Comparison of ENCODE assay signal across 8 cellular contexts in genomic region chr3:149086232-149086988, GRCh38. TPM values are rescaled to one million over a fixed set of nuclear protein-coding genes. Genes with fewer than 3 reads are reported as not detected.
A peak's percentile ranks its signal among the peaks of the same experiment; 100 is the strongest.
DNase-seq lines count a peak whose midpoint lies in the region; ATAC-seq lines count a peak whose summit lies in the region.

A gene with protein sequence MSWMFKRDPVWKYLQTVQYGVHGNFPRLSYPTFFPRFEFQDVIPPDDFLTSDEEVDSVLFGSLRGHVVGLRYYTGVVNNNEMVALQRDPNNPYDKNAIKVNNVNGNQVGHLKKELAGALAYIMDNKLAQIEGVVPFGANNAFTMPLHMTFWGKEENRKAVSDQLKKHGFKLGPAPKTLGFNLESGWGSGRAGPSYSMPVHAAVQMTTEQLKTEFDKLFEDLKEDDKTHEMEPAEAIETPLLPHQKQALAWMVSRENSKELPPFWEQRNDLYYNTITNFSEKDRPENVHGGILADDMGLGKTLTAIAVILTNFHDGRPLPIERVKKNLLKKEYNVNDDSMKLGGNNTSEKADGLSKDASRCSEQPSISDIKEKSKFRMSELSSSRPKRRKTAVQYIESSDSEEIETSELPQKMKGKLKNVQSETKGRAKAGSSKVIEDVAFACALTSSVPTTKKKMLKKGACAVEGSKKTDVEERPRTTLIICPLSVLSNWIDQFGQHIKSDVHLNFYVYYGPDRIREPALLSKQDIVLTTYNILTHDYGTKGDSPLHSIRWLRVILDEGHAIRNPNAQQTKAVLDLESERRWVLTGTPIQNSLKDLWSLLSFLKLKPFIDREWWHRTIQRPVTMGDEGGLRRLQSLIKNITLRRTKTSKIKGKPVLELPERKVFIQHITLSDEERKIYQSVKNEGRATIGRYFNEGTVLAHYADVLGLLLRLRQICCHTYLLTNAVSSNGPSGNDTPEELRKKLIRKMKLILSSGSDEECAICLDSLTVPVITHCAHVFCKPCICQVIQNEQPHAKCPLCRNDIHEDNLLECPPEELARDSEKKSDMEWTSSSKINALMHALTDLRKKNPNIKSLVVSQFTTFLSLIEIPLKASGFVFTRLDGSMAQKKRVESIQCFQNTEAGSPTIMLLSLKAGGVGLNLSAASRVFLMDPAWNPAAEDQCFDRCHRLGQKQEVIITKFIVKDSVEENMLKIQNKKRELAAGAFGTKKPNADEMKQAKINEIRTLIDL (minus strand): TSS chr3:149086533. CDS start chr3:149086336, 197 bp downstream.

- POLR2A ChIA-PET in activated CD4-positive, alpha-beta T cell treated with anti-CD3 and anti-CD28 coated beads, Interleukin-2, amount 10 ng/mL, durations not matched to agents 7 days and 5 days (lab: Charles Lee): no interaction called here

- peaks cover 19% of the 10 kb centered on the region for H3K4me1 Mint-ChIP-seq in activated CD4-positive, alpha-beta T cell treated with anti-CD3 and anti-CD28 coated beads, Interleukin-2, amount 10 ng/mL, durations not matched to agents 7 days and 5 days

- no peaks in the 10 kb centered on the region for H3K27me3 Mint-ChIP-seq in activated CD4-positive, alpha-beta T cell treated with anti-CD3 and anti-CD28 coated beads, Interleukin-2, amount 10 ng/mL, durations not matched to agents 7 days and 5 days

- H3K9me3 Mint-ChIP-seq in activated CD4-positive, alpha-beta T cell treated with anti-CD3 and anti-CD28 coated beads, Interleukin-2, amount 10 ng/mL, durations not matched to agents 7 days and 5 days: peaks cover 2% of the 10 kb centered on the region

- H3K36me3 Mint-ChIP-seq in activated CD4-positive, alpha-beta T cell treated with anti-CD3 and anti-CD28 coated beads, Interleukin-2, amount 10 ng/mL, durations not matched to agents 7 days and 5 days (ENCODE audit: low read depth): peaks cover 12% of the 10 kb centered on the region

- peak within 1 kb of the TSS; percentile 98 for H3K4me3 Mint-ChIP-seq in activated CD4-positive, alpha-beta T cell treated with anti-CD3 and anti-CD28 coated beads, Interleukin-2, amount 10 ng/mL, durations not matched to agents 7 days and 5 days

- CTCF ChIA-PET in activated CD4-positive, alpha-beta T cell treated with anti-CD3 and anti-CD28 coated beads, Interleukin-2, amount 10 ng/mL, durations not matched to agents 7 days and 5 days (lab: Charles Lee): interaction anchor here (1.4 kb wide), 1 partner anchor 33 kb away, joined by 3 read pairs; no protein-coding TSS in a partner anchor

- ATAC-seq in HG03442 (IDR thresholded peaks at IDR 0.05; ENCODE audit: unreplicated experiment): peak; percentile 99

- peak within 1 kb of the TSS; percentile 85 for H3K27ac Mint-ChIP-seq in activated CD4-positive, alpha-beta T cell treated with anti-CD3 and anti-CD28 coated beads, Interleukin-2, amount 10 ng/mL, durations not matched to agents 7 days and 5 days

- peak; percentile 97 for DNase-seq in Ammon's horn (ENCODE audit: low spot score)
- DNase-seq in GM19238 (ENCODE audit: insufficient read length, low spot score): peak; percentile 85
- DNase-seq in NCI-H526 (lab: John Stamatoyannopoulos, UW): peak; percentile 98 to 99
- DNase-seq in activated CD4-positive, alpha-beta T cell treated with anti-CD3 and anti-CD28 coated beads, Interleukin-2, amount 10 ng/mL, durations not matched to agents 7 days and 5 days: peak; percentile 93
- DNase-seq in dedifferentiated amniotic fluid mesenchymal stem cell (ENCODE audit: extremely low spot score): peak; percentile 94
- DNase-seq in left kidney (ENCODE audit: low read depth, low spot score): peak; percentile 99
- DNase-seq in stimulated activated CD4-positive, alpha-beta T cell treated with anti-CD3 and anti-CD28 coated beads, Interleukin-2, amount 100 ng/mL, for 24 hours: peak; percentile 89 to 91

RNA-seq across cellular contexts. Expression of the gene that starts here (rescaled TPM):
- 10 to 100 TPM; 18.7 to 20.4 TPM for total RNA-seq in activated CD4-positive, alpha-beta T cell treated with anti-CD3 and anti-CD28 coated beads, Interleukin-2, amount 10 ng/mL, durations not matched to agents 7 days and 5 days

Comparison
In these comparisons a context has a peak if more than half of its experiments do, and no peak if none do; other contexts are left out.
1. Peak in every context shown above with its lines: DNase-seq and ATAC-seq.